Comparison of ENCODE assay signal across 12 cellular contexts in genomic region chr2:143564419-143564818, GRCh38.
DNase-seq lines count a peak whose midpoint lies in the region; ATAC-seq and TF ChIP-seq lines count a peak whose summit lies in the region.
"Had no signal": no experiment of that assay in that cellular context is flagged by ENCODE, and none has a peak within 500 bp of the region (broad histone marks: within the 10 kb centered on the region; RNA-seq: fewer than 3 reads in every experiment).

No MANE protein-coding gene starts in this region.

- no peak overlapping the region for H3K27ac Mint-ChIP-seq in Calu3 (ENCODE audit: unreplicated experiment)
- H3K27ac Mint-ChIP-seq: activated T-cell treated with anti-CD3 and anti-CD28 coated beads, Interleukin-2, amount 50 U/mL, for 24 hours; WTC11 had no signal

- ATAC-seq in GM18867 (IDR thresholded peaks at IDR 0.05; ENCODE audit: unreplicated experiment) (peak; percentile 94), GM21447 (IDR thresholded peaks at IDR 0.05; ENCODE audit: unreplicated experiment) (peak; percentile 98), HG03025 (IDR thresholded peaks at IDR 0.05; ENCODE audit: low FRiP score, unreplicated experiment) (peak; percentile 66)
- ATAC-seq: WTC11 had no signal

- H3K4me1 Mint-ChIP-seq in Calu3 (ENCODE audit: low read depth, unreplicated experiment): no peaks in the 10 kb centered on the region

- CTCF ChIA-PET in Calu3 (lab: Charles Lee): no interaction called here

- peak; percentile 11 for DNase-seq in MV-4-11 (lab: John Stamatoyannopoulos, UW)
- DNase-seq in Calu3: no peak
- DNase-seq in NOMO-1 treated with dmso at 0.1 percent for 144 hours (lab: John Stamatoyannopoulos, UW; ENCODE audit: unreplicated experiment): no peak
- no peak for DNase-seq in retina
- no peak for DNase-seq in activated gamma-delta T cell treated with Interleukin-2 at 50 U/mL for 16 hours
- DNase-seq: activated T-cell treated with anti-CD3 and anti-CD28 coated beads, Interleukin-2, amount 50 U/mL, for 24 hours; head of caudate nucleus; SJCRH30 had no signal

- no TSS peak for BruUV-seq in Calu3 (replicated peaks; lab: Mats Ljungman, UMichigan)

- intact Hi-C loops in Calu3 (cut with micrococcal nuclease; ENCODE audit: unreplicated experiment): no loop called here

- no peak overlapping the region for H3K4me3 Mint-ChIP-seq in Calu3 (ENCODE audit: low read depth, unreplicated experiment)
- H3K4me3 Mint-ChIP-seq: activated T-cell treated with anti-CD3 and anti-CD28 coated beads, Interleukin-2, amount 50 U/mL, for 24 hours; WTC11 had no signal

- TF ChIP-seq CTCF in Calu3 (IDR thresholded peaks at IDR 0.05; ENCODE audit: unreplicated experiment): no peak

- no peaks in the 10 kb centered on the region for H3K36me3 Mint-ChIP-seq in Calu3 (ENCODE audit: insufficient read depth, unreplicated experiment)

- no peaks in the 10 kb centered on the region for H3K9me3 Mint-ChIP-seq in Calu3 (ENCODE audit: low read depth, unreplicated experiment)

- H3K27me3 Mint-ChIP-seq in Calu3 (ENCODE audit: unreplicated experiment): no peaks in the 10 kb centered on the region
- H3K27me3 Mint-ChIP-seq: activated T-cell treated with anti-CD3 and anti-CD28 coated beads, Interleukin-2, amount 50 U/mL, for 24 hours had no signal
